Comparison of ENCODE assay signal across 6 cellular contexts in the genomic region with DNA sequence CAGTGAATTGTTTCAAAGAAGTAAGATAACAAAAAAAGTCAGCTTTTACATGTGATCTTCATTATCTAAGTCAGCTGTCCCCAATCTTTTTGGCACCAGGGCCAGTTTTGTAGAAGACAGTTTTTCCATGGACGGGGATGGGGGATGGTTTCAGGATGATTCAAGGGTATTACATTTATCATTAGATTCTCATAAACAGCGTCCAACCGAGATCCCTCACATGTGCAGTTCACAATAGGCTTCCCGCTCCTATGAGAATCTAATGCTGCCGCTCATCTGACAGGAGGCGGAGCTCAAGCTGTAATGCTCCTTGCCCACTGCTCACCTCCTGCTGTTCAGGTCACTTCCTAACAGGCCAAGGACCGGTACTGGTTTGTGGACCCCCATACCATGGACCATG.
"Had no signal": no experiment of that assay in that cellular context is flagged by ENCODE, and none has a peak within 500 bp of the region (broad histone marks: within the 10 kb centered on the region; RNA-seq: fewer than 3 reads in every experiment).

No MANE protein-coding gene starts in this region.

- H3K27ac Mint-ChIP-seq: GM23338, H9, IgD-negative memory B cell had no signal

- H3K27me3 Mint-ChIP-seq: IgD-negative memory B cell had no signal

- DNase-seq: H9, HCEC 1CT, KBM-7 had no signal

- ATAC-seq: GM23338 had no signal

- H3K9me3 Mint-ChIP-seq: GM23338, IgD-negative memory B cell had no signal

- H3K4me1 Mint-ChIP-seq: IgD-negative memory B cell had no signal

- FAIRE-seq: HTR-8/SVneo had no signal

- H3K36me3 Mint-ChIP-seq: IgD-negative memory B cell had no signal

- H3K4me3 Mint-ChIP-seq: GM23338, H9, IgD-negative memory B cell had no signal
